ENCODE assay signal across 1 cellular context in the genomic region with DNA sequence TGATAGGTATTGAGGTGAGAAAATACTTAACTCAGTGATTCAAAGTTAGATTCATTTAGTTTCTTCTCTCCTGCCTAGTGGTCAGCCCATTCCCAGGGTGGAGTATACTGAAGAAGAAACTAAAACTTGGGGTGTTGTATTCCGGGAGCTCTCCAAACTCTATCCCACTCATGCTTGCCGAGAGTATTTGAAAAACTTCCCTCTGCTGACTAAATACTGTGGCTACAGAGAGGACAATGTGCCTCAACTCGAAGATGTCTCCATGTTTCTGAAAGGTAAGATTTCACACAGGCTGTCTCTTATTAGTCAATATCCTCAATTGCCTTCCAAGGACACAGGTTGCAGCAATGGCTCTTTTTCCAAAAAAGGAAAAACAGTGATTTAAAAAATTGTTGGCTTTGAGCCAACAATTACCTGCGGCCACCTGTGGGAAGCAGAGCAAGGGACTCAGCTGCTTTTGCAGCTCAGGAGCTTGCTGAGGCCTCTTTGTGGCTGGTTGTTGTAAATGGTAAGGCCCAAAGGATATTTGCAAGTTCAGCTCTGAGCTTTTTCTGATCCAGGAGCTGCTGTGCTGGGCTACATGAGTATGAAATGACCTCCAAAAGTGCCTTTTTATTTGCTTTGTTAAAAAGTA.
TF ChIP-seq lines count a peak whose summit lies in the region.

No MANE protein-coding gene starts in this region.

TF ChIP-seq in WTC11, 78 proteins besides CTCF, POLR2A, EP300 and RAD21 (continued from another document):
- TF ChIP-seq, protein P1, sequence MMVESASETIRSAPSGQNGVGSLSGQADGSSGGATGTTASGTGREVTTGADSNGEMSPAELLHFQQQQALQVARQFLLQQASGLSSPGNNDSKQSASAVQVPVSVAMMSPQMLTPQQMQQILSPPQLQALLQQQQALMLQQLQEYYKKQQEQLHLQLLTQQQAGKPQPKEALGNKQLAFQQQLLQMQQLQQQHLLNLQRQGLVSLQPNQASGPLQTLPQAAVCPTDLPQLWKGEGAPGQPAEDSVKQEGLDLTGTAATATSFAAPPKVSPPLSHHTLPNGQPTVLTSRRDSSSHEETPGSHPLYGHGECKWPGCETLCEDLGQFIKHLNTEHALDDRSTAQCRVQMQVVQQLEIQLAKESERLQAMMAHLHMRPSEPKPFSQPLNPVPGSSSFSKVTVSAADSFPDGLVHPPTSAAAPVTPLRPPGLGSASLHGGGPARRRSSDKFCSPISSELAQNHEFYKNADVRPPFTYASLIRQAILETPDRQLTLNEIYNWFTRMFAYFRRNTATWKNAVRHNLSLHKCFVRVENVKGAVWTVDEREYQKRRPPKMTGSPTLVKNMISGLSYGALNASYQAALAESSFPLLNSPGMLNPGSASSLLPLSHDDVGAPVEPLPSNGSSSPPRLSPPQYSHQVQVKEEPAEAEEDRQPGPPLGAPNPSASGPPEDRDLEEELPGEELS (CRISPR knock-in tag; IDR thresholded peaks at IDR 0.05), result no peak
- TF ChIP-seq PRRX2 (CRISPR knock-in tag; IDR thresholded peaks at IDR 0.05) (no peak), FOXJ3 (CRISPR knock-in tag; IDR thresholded peaks at IDR 0.05; ENCODE audit: borderline replicate concordance) (no peak), SMAD4 (CRISPR knock-in tag; IDR thresholded peaks at IDR 0.05) (no peak)
- TF ChIP-seq, protein P2, sequence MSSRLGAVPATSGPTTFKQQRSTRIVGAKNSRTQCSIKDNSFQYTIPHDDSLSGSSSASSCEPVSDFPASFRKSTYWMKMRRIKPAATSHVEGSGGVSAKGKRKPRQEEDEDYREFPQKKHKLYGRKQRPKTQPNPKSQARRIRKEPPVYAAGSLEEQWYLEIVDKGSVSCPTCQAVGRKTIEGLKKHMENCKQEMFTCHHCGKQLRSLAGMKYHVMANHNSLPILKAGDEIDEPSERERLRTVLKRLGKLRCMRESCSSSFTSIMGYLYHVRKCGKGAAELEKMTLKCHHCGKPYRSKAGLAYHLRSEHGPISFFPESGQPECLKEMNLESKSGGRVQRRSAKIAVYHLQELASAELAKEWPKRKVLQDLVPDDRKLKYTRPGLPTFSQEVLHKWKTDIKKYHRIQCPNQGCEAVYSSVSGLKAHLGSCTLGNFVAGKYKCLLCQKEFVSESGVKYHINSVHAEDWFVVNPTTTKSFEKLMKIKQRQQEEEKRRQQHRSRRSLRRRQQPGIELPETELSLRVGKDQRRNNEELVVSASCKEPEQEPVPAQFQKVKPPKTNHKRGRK (CRISPR knock-in tag; IDR thresholded peaks at IDR 0.05; ENCODE audit: borderline replicate concordance), result no peak
- TF ChIP-seq, protein P3, sequence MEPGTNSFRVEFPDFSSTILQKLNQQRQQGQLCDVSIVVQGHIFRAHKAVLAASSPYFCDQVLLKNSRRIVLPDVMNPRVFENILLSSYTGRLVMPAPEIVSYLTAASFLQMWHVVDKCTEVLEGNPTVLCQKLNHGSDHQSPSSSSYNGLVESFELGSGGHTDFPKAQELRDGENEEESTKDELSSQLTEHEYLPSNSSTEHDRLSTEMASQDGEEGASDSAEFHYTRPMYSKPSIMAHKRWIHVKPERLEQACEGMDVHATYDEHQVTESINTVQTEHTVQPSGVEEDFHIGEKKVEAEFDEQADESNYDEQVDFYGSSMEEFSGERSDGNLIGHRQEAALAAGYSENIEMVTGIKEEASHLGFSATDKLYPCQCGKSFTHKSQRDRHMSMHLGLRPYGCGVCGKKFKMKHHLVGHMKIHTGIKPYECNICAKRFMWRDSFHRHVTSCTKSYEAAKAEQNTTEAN (CRISPR knock-in tag; IDR thresholded peaks at IDR 0.05), result no peak
- TF ChIP-seq, protein P4, sequence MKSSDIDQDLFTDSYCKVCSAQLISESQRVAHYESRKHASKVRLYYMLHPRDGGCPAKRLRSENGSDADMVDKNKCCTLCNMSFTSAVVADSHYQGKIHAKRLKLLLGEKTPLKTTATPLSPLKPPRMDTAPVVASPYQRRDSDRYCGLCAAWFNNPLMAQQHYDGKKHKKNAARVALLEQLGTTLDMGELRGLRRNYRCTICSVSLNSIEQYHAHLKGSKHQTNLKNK (CRISPR knock-in tag; IDR thresholded peaks at IDR 0.05), result no peak
- TF ChIP-seq, protein P5, sequence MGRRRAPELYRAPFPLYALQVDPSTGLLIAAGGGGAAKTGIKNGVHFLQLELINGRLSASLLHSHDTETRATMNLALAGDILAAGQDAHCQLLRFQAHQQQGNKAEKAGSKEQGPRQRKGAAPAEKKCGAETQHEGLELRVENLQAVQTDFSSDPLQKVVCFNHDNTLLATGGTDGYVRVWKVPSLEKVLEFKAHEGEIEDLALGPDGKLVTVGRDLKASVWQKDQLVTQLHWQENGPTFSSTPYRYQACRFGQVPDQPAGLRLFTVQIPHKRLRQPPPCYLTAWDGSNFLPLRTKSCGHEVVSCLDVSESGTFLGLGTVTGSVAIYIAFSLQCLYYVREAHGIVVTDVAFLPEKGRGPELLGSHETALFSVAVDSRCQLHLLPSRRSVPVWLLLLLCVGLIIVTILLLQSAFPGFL (CRISPR knock-in tag; IDR thresholded peaks at IDR 0.05; ENCODE audit: borderline replicate concordance), result no peak
